In the genomic region with DNA sequence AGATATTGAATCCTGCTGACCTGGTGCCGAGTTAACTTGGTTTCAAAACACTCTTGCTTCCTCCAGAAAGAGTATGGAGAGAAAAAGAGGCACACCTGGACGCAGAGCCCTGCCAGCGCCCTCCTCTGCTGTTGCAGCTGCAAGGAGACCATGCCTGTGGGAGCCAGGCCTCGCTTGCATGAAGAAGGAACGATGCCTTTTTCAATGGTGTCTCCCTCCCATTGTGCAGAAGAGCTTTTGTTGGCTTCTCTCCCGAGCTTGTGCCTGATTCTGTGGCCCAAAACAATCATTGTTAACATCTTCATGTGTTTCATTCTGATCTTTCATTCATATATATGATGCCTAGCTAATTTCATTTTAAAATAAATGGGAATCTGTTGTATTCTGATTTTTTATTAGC, we compare ENCODE assay signal across 21 cellular contexts.
A peak's percentile ranks its signal among the peaks of the same experiment; 100 is the strongest.
DNase-seq lines count a peak whose midpoint lies in the region; ATAC-seq and TF ChIP-seq lines count a peak whose summit lies in the region.
"Had no signal": no experiment of that assay in that cellular context is flagged by ENCODE, and none has a peak within 500 bp of the region (broad histone marks: within the 10 kb centered on the region; RNA-seq: fewer than 3 reads in every experiment).

No MANE protein-coding gene starts in this region.

- no peaks in the 10 kb centered on the region for H4K20me1 ChIP-seq in smooth muscle cell (ENCODE audit: low read depth)

- H3K4me1 Mint-ChIP-seq in activated CD8-positive, alpha-beta T cell treated with anti-CD3 and anti-CD28 coated beads for 36 hours (ENCODE audit: low read depth), result no peaks in the 10 kb centered on the region
- peaks cover 4% of the 10 kb centered on the region for H3K4me1 Mint-ChIP-seq in activated CD8-positive, alpha-beta T cell treated with anti-CD3 and anti-CD28 coated beads, Interleukin-2, amount 10 ng/mL, durations not matched to agents 7 days and 5 days (ENCODE audit: low read depth)
- H3K4me1 Mint-ChIP-seq in immature natural killer cell, result peaks cover 56 to 79% of the 10 kb centered on the region in 2 donors
- H3K4me1 Mint-ChIP-seq: activated CD4-positive, alpha-beta T cell treated with anti-CD3 and anti-CD28 coated beads for 36 hours; activated naive CD8-positive, alpha-beta T cell treated with anti-CD3 and anti-CD28 coated beads for 36 hours; T-cell had no signal

- H3K36me3 ChIP-seq in brain microvascular endothelial cell (replicated peaks) (peaks cover 10% of the 10 kb centered on the region), smooth muscle cell (ENCODE audit: low read depth) (no peaks in the 10 kb centered on the region), ascending aorta (peaks cover 46 to 52% of the 10 kb centered on the region in 2 donors)

- CTCF ChIA-PET in activated CD8-positive, alpha-beta T cell treated with anti-CD3 and anti-CD28 coated beads for 36 hours (lab: Charles Lee), result no interaction called here
- CTCF ChIA-PET in activated CD8-positive, alpha-beta T cell treated with anti-CD3 and anti-CD28 coated beads, Interleukin-2, amount 10 ng/mL, durations not matched to agents 7 days and 5 days (lab: Charles Lee), result interaction anchor here (1.1 kb wide), 1 partner anchor 124 kb away, joined by 3 read pairs; no protein-coding TSS in a partner anchor

- H3F3A ChIP-seq in smooth muscle cell (ENCODE audit: low read depth), result peaks cover 27% of the 10 kb centered on the region

- no peak overlapping the region for H3K4me3 Mint-ChIP-seq in activated CD8-positive, alpha-beta T cell treated with anti-CD3 and anti-CD28 coated beads for 36 hours
- H3K4me3 Mint-ChIP-seq in activated CD8-positive, alpha-beta T cell treated with anti-CD3 and anti-CD28 coated beads, Interleukin-2, amount 10 ng/mL, durations not matched to agents 7 days and 5 days, result no peak overlapping the region
- peak overlapping the region in 2 of 5 donors; percentile 10 to 64 for H3K4me3 Mint-ChIP-seq in immature natural killer cell
- H3K4me3 Mint-ChIP-seq: activated CD4-positive, alpha-beta T cell treated with anti-CD3 and anti-CD28 coated beads for 36 hours; activated CD8-positive, alpha-beta memory T cell treated with anti-CD3 and anti-CD28 coated beads, Interleukin-2, amount 10 ng/mL, durations not matched to agents 7 days and 5 days; activated naive CD8-positive, alpha-beta T cell treated with anti-CD3 and anti-CD28 coated beads for 36 hours; T-cell had no signal

- H3K79me2 ChIP-seq in smooth muscle cell (ENCODE audit: low read depth), result no peaks in the 10 kb centered on the region

- H3K27ac ChIP-seq in brain microvascular endothelial cell (peak overlapping the region; percentile 93), smooth muscle cell (ENCODE audit: low read depth) (peak overlapping the region; percentile 95), ascending aorta (no peak overlapping the region)
- H3K27ac ChIP-seq: upper lobe of left lung had no signal

- peak overlapping the region; percentile 68 for H3K4me2 ChIP-seq in smooth muscle cell

- no peak overlapping the region for H2AFZ ChIP-seq in smooth muscle cell (ENCODE audit: low read depth)

- H3K27me3 Mint-ChIP-seq in activated CD8-positive, alpha-beta T cell treated with anti-CD3 and anti-CD28 coated beads for 36 hours, result no peaks in the 10 kb centered on the region
- H3K27me3 Mint-ChIP-seq in activated CD8-positive, alpha-beta T cell treated with anti-CD3 and anti-CD28 coated beads, Interleukin-2, amount 10 ng/mL, durations not matched to agents 7 days and 5 days (ENCODE audit: low read depth), result no peaks in the 10 kb centered on the region
- H3K27me3 Mint-ChIP-seq in immature natural killer cell (ENCODE audit: low read depth in 3 of 3), result no peaks in the 10 kb centered on the region
- H3K27me3 Mint-ChIP-seq: activated CD4-positive, alpha-beta T cell treated with anti-CD3 and anti-CD28 coated beads for 36 hours; activated CD8-positive, alpha-beta memory T cell treated with anti-CD3 and anti-CD28 coated beads, Interleukin-2, amount 10 ng/mL, durations not matched to agents 7 days and 5 days; activated naive CD8-positive, alpha-beta T cell treated with anti-CD3 and anti-CD28 coated beads for 36 hours; T-cell had no signal

- WGBS in smooth muscle cell (ENCODE audit: low lambda C conversion rate), result 83% methylated on average over 6 of the region's 6 CpGs

- peak overlapping the region; percentile 7 for H3K27ac Mint-ChIP-seq in activated CD8-positive, alpha-beta T cell treated with anti-CD3 and anti-CD28 coated beads for 36 hours
- no peak overlapping the region for H3K27ac Mint-ChIP-seq in activated CD8-positive, alpha-beta T cell treated with anti-CD3 and anti-CD28 coated beads, Interleukin-2, amount 10 ng/mL, durations not matched to agents 7 days and 5 days
- peak overlapping the region; percentile 25 to 91 (median 78) for H3K27ac Mint-ChIP-seq in immature natural killer cell
- H3K27ac Mint-ChIP-seq: activated CD4-positive, alpha-beta T cell treated with anti-CD3 and anti-CD28 coated beads for 36 hours; activated CD8-positive, alpha-beta memory T cell treated with anti-CD3 and anti-CD28 coated beads, Interleukin-2, amount 10 ng/mL, durations not matched to agents 7 days and 5 days; activated naive CD8-positive, alpha-beta T cell treated with anti-CD3 and anti-CD28 coated beads for 36 hours; T-cell had no signal

- H3K27me3 ChIP-seq in brain microvascular endothelial cell (replicated peaks) (no peaks in the 10 kb centered on the region), smooth muscle cell (ENCODE audit: low read depth) (no peaks in the 10 kb centered on the region), ascending aorta (no peaks in the 10 kb centered on the region)
- H3K27me3 ChIP-seq: BE2C, upper lobe of left lung had no signal

- intact Hi-C loops in activated CD8-positive, alpha-beta T cell treated with anti-CD3 and anti-CD28 coated beads for 36 hours (cut with micrococcal nuclease), result no loop called here
- intact Hi-C loops in ascending aorta (cut with DNase I), result no loop called here

- no peak for TF ChIP-seq CTCF in activated CD8-positive, alpha-beta T cell treated with anti-CD3 and anti-CD28 coated beads for 36 hours (IDR thresholded peaks at IDR 0.05)
- TF ChIP-seq CTCF in brain microvascular endothelial cell (IDR thresholded peaks at IDR 0.05; ENCODE audit: low read depth, low read length, missing control alignments) (no peak), smooth muscle cell (IDR thresholded peaks at IDR 0.05; ENCODE audit: borderline replicate concordance, insufficient read depth, poor library complexity, severe bottlenecking) (no peak), ascending aorta (IDR thresholded peaks at IDR 0.05) (no peak)

- DNase-seq in activated CD8-positive, alpha-beta T cell treated with anti-CD3 and anti-CD28 coated beads for 36 hours, result no peak
- DNase-seq in activated CD8-positive, alpha-beta T cell treated with anti-CD3 and anti-CD28 coated beads, Interleukin-2, amount 10 ng/mL, durations not matched to agents 7 days and 5 days, result no peak
- DNase-seq in brain microvascular endothelial cell, result no peak
- DNase-seq in immature natural killer cell, result no peak
- no peak for DNase-seq in smooth muscle cell (lab: John Stamatoyannopoulos, UW; ENCODE audit: unreplicated experiment)
- DNase-seq in ascending aorta (ENCODE audit: low spot score in 2 of 2), result no peak
- no peak for DNase-seq in occipital lobe (lab: John Stamatoyannopoulos, UW)
- DNase-seq: activated CD4-positive, alpha-beta T cell treated with anti-CD3 and anti-CD28 coated beads for 36 hours; activated CD8-positive, alpha-beta memory T cell treated with anti-CD3 and anti-CD28 coated beads, Interleukin-2, amount 10 ng/mL, durations not matched to agents 7 days and 5 days; activated naive CD8-positive, alpha-beta T cell treated with anti-CD3 and anti-CD28 coated beads for 36 hours; BE2C; cortex of kidney; DMS79; Karpas-422; NCI-H187; NCI-H82; retina; Right ventricle myocardium superior; T-cell; upper lobe of left lung had no signal

- H3K9me3 ChIP-seq in smooth muscle cell (replicated peaks; ENCODE audit: low read depth) (no peaks in the 10 kb centered on the region), ascending aorta (no peaks in the 10 kb centered on the region)
- H3K9me3 ChIP-seq: BE2C, upper lobe of left lung had no signal

- in situ Hi-C loops in brain microvascular endothelial cell (cut with HindIII; ENCODE audit: low pct_ligation_motif_present, low sequenced_read_pairs), result no loop called here

- H3K4me3 ChIP-seq in brain microvascular endothelial cell (ENCODE audit: low read depth, low read length) (no peak overlapping the region), smooth muscle cell (no peak overlapping the region), ascending aorta (no peak overlapping the region)
- H3K4me3 ChIP-seq: upper lobe of left lung had no signal

- POLR2A ChIA-PET in activated CD8-positive, alpha-beta T cell treated with anti-CD3 and anti-CD28 coated beads for 36 hours (lab: Charles Lee), result interaction anchor here (0.6 kb wide), 1 partner anchor 573 kb away, joined by 3 read pairs; no protein-coding TSS in a partner anchor
- POLR2A ChIA-PET in activated CD8-positive, alpha-beta T cell treated with anti-CD3 and anti-CD28 coated beads, Interleukin-2, amount 10 ng/mL, durations not matched to agents 7 days and 5 days (lab: Charles Lee), result no interaction called here

- peak overlapping the region; percentile 45 for H3K9ac ChIP-seq in smooth muscle cell (ENCODE audit: low read depth)

- no peak for ATAC-seq in activated CD8-positive, alpha-beta T cell treated with anti-CD3 and anti-CD28 coated beads for 36 hours
- ATAC-seq in activated CD8-positive, alpha-beta T cell treated with anti-CD3 and anti-CD28 coated beads, Interleukin-2, amount 10 ng/mL, durations not matched to agents 7 days and 5 days, result no peak
- no peak for ATAC-seq in HG03139 (IDR thresholded peaks at IDR 0.05; ENCODE audit: unreplicated experiment)
- ATAC-seq: activated CD4-positive, alpha-beta T cell treated with anti-CD3 and anti-CD28 coated beads for 36 hours; activated CD8-positive, alpha-beta memory T cell treated with anti-CD3 and anti-CD28 coated beads, Interleukin-2, amount 10 ng/mL, durations not matched to agents 7 days and 5 days; T-cell had no signal

- no peaks in the 10 kb centered on the region for H3K9me3 Mint-ChIP-seq in activated CD8-positive, alpha-beta T cell treated with anti-CD3 and anti-CD28 coated beads for 36 hours
- no peaks in the 10 kb centered on the region for H3K9me3 Mint-ChIP-seq in activated CD8-positive, alpha-beta T cell treated with anti-CD3 and anti-CD28 coated beads, Interleukin-2, amount 10 ng/mL, durations not matched to agents 7 days and 5 days (ENCODE audit: insufficient read depth)
- no peaks in the 10 kb centered on the region for H3K9me3 Mint-ChIP-seq in immature natural killer cell
- H3K9me3 Mint-ChIP-seq: activated naive CD8-positive, alpha-beta T cell treated with anti-CD3 and anti-CD28 coated beads for 36 hours; T-cell had no signal

- peaks cover 25% of the 10 kb centered on the region for H3K4me1 ChIP-seq in smooth muscle cell (ENCODE audit: low read depth)
- H3K4me1 ChIP-seq in ascending aorta, result no peaks in the 10 kb centered on the region
- H3K4me1 ChIP-seq: BE2C, upper lobe of left lung had no signal

- H3K36me3 Mint-ChIP-seq in activated CD8-positive, alpha-beta T cell treated with anti-CD3 and anti-CD28 coated beads for 36 hours (ENCODE audit: low read depth), result peaks cover 36% of the 10 kb centered on the region
- H3K36me3 Mint-ChIP-seq in activated CD8-positive, alpha-beta T cell treated with anti-CD3 and anti-CD28 coated beads, Interleukin-2, amount 10 ng/mL, durations not matched to agents 7 days and 5 days (ENCODE audit: low read depth), result peaks cover 35% of the 10 kb centered on the region
- peaks cover 23 to 35% (median 33%) of the 10 kb centered on the region in 3 donors for H3K36me3 Mint-ChIP-seq in immature natural killer cell

Comparison
In these comparisons a context has a peak if more than half of its experiments do, and no peak if none do; other contexts are left out.
1. H3K27ac ChIP-seq: peak in brain microvascular endothelial cell (single experiment) and smooth muscle cell (single experiment); none in ascending aorta (0 of 2).